Comparison of ENCODE assay signal across 22 cellular contexts in genomic region chr5:144575736-144576135, GRCh38.
"Had no signal": no experiment of that assay in that cellular context is flagged by ENCODE, and none has a peak within 500 bp of the region (broad histone marks: within the 10 kb centered on the region; RNA-seq: fewer than 3 reads in every experiment).

No MANE protein-coding gene starts in this region.

- H3K36me3 ChIP-seq: MG63, Peyer's patch, SJSA1 had no signal

- H2AFZ ChIP-seq: PC-9 had no signal

- H3K4me3 ChIP-seq: MG63, PC-9, Peyer's patch, SJSA1, SK-N-MC had no signal

- H3K27me3 ChIP-seq: MG63, Peyer's patch, SJSA1 had no signal

- H3K4me1 ChIP-seq: Peyer's patch, SJSA1 had no signal

- H3K9me3 ChIP-seq: MG63, Peyer's patch, SJSA1 had no signal

- H3K27ac ChIP-seq: PC-9, Peyer's patch, SJSA1, SK-N-MC had no signal

- DNase-seq: Karpas-422; KBM-7; MG63; NCI-H1092 treated with DMSO at 0.1 percent for 48 hours; NCI-H1436; NCI-H187 treated with DMSO at 0.1 percent for 48 hours; NCI-H2029 treated with DMSO at 0.1 percent for 48 hours; NCI-H2171 treated with DMSO at 0.1 percent for 48 hours; NCI-H226; NCI-H446; NCI-H510A; NCI-H524 treated with DMSO at 0.1 percent for 48 hours; NCI-H69; NCI-H774; NK-92 treated with Interleukin-12 subunit alpha and Interleukin-12 subunit beta, amount 100 ng/mL, for 24 hours; OCI-M1; PC-9; Peyer's patch; Right ventricle myocardium superior; SIG-M5 had no signal

- H3K4me2 ChIP-seq: PC-9 had no signal
